Comparison of ENCODE assay signal across 1 cellular context in genomic region chr16:27407158-27407557, GRCh38.
TF ChIP-seq lines count a peak whose summit lies in the region.

No MANE protein-coding gene starts in this region.

TF ChIP-seq in H1, 55 proteins besides CTCF, POLR2A, EP300 and RAD21:
- TF ChIP-seq BRCA1 (IDR thresholded peaks at IDR 0.05; ENCODE audit: low read depth, low read length), result no peak
TF ChIP-seq in H1: peak in this region for 0.
